In the genomic region with DNA sequence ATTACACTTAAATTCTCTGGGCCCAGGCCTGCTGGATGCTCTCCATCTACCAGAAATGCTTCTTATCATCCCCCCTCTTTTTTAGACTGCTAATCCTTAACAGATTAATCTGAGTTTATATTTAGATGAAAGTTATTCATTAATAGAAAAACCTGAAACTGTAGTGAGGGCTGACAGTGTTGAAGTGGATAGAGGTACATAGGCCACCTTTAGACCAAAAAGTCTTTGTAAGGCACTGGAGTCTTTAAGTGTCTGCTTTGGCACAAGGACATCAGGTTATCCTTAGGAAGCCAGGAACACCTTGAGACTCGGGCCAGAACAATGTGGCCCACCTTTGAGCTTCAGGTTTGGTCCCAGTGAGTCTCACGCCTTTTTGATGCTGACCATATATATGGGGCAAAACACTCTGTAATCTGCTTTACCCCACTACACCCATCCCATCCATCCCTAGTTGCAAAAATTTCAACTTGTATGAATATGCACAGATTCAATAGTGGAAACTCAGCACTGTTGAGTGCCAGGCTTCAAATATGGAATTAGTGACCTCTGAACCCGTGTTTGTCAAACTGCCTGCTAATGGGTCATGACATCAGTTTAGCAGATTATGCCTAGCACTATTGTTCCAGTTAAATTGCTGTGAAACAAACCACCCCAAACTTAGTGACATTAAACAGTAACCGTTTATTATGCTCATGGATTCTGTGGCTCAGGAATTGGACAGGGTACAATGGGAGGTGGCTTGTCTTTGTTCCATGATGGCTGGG, we compare ENCODE assay signal across 1 cellular context.
TF ChIP-seq lines count a peak whose summit lies in the region.

No MANE protein-coding gene starts in this region.

TF ChIP-seq in A549, 52 proteins besides CTCF, POLR2A, EP300 and RAD21 (continued from another document):
- no peak for TF ChIP-seq HOXB13 (CRISPR knock-in tag; IDR thresholded peaks at IDR 0.05; ENCODE audit: low read depth)
- no peak for TF ChIP-seq NPAS2 (CRISPR knock-in tag; IDR thresholded peaks at IDR 0.05; ENCODE audit: borderline replicate concordance)
- TF ChIP-seq SREBF2 (IDR thresholded peaks at IDR 0.05) = no peak
- no peak for TF ChIP-seq ZNF302 (CRISPR knock-in tag; IDR thresholded peaks at IDR 0.05)
- TF ChIP-seq HOXA7 (CRISPR knock-in tag; IDR thresholded peaks at IDR 0.05) = no peak
- TF ChIP-seq, protein P1, sequence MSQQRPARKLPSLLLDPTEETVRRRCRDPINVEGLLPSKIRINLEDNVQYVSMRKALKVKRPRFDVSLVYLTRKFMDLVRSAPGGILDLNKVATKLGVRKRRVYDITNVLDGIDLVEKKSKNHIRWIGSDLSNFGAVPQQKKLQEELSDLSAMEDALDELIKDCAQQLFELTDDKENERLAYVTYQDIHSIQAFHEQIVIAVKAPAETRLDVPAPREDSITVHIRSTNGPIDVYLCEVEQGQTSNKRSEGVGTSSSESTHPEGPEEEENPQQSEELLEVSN (IDR thresholded peaks at IDR 0.05; ENCODE audit: borderline replicate concordance, low read depth) = no peak
- no peak for TF ChIP-seq MAFK (IDR thresholded peaks at IDR 0.05; ENCODE audit: partially characterized antibody)
- no peak for TF ChIP-seq EHF (CRISPR knock-in tag; IDR thresholded peaks at IDR 0.05)
- no peak for TF ChIP-seq ELK1 (IDR thresholded peaks at IDR 0.05; ENCODE audit: low read depth, low read length)
TF ChIP-seq in A549: peak in this region for 0.
